In the genomic region with DNA sequence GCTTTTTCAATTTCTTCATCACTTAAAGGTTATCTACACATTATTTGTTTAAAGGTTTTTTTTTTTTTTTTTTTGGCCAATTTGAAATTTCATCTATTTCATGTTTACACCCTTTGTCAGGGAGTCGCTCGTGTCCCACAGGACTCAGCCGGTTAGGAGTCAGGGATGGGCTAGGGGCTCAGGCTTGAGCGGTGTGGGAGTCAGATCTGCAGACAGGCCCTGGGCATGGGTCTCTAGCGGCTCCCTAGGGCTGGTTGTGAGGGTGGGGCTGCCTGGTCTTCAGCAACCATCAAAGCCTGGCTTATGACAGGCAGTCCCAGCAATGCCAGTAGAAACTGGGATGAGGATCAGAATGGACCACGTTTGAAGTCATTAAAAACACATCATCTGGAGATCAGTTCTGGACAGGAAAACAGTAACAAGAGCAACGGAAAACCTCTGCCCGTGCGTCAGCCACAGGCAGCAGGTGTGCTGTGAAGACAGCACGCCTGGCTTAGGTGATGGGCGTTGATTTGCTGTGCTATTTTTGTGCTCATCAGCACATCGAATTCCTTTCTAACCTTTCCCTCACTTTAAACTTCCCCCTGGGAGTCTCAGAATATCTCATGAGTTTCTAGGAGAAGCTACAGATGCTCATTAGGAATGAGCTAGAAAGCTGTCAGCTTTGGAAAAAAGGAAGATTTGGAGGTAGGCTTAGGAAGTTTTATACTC, we compare ENCODE assay signal across 15 cellular contexts.
A peak's percentile ranks its signal among the peaks of the same experiment; 100 is the strongest.
DNase-seq lines count a peak whose midpoint lies in the region; ATAC-seq and TF ChIP-seq lines count a peak whose summit lies in the region.
"Had no signal": no experiment of that assay in that cellular context is flagged by ENCODE, and none has a peak within 500 bp of the region (broad histone marks: within the 10 kb centered on the region; RNA-seq: fewer than 3 reads in every experiment).

No MANE protein-coding gene starts in this region.

- no peak overlapping the region for H3K4me3 Mint-ChIP-seq in central memory CD8-positive, alpha-beta T cell
- H3K4me3 Mint-ChIP-seq in osteocyte (ENCODE audit: unreplicated experiment) = no peak overlapping the region

- H3K36me3 Mint-ChIP-seq in central memory CD8-positive, alpha-beta T cell (ENCODE audit: insufficient read depth) = no peaks in the 10 kb centered on the region
- peaks cover 24% of the 10 kb centered on the region for H3K36me3 Mint-ChIP-seq in osteocyte (ENCODE audit: unreplicated experiment)

- TF ChIP-seq CTCF in osteocyte (IDR thresholded peaks at IDR 0.05) = no peak

- H3K9me3 Mint-ChIP-seq in central memory CD8-positive, alpha-beta T cell = no peaks in the 10 kb centered on the region
- no peaks in the 10 kb centered on the region for H3K9me3 Mint-ChIP-seq in osteocyte (ENCODE audit: unreplicated experiment)

- peaks cover 21% of the 10 kb centered on the region for H3K27me3 Mint-ChIP-seq in central memory CD8-positive, alpha-beta T cell
- no peaks in the 10 kb centered on the region for H3K27me3 Mint-ChIP-seq in osteocyte (ENCODE audit: unreplicated experiment)

- no peak for ATAC-seq in central memory CD8-positive, alpha-beta T cell (replicated peaks; ENCODE audit: extremely low read depth, poor library complexity, severe bottlenecking)
- no peak for ATAC-seq in GM19351 (IDR thresholded peaks at IDR 0.05; ENCODE audit: unreplicated experiment)

- DNase-seq in activated effector memory CD4-positive, alpha-beta T cell treated with anti-CD3 and anti-CD28 coated beads, Interleukin-2, amount 50 U/mL, for 16 hours = peak; percentile 39
- DNase-seq in activated effector memory CD4-positive, alpha-beta T cell treated with Interleukin-2 at 50 U/mL for 16 hours = no peak
- no peak for DNase-seq in central memory CD8-positive, alpha-beta T cell (ENCODE audit: low spot score in 2 of 2)
- DNase-seq in mesenteric fat pad (ENCODE audit: low spot score) (peak; percentile 60), osteocyte (ENCODE audit: extremely low spot score, unreplicated experiment) (no peak), NCI-H1694 treated with DMSO at 0.1 percent for 48 hours (lab: John Stamatoyannopoulos, UW) (no peak)
- DNase-seq in activated CD8-positive, alpha-beta memory T cell treated with anti-CD3 and anti-CD28 coated beads for 24 hours = no peak
- DNase-seq: 8988T, DMS79 treated with DMSO at 0.1 percent for 48 hours, MM.1S, NCI-H1092, NCI-H1436 treated with DMSO at 0.1 percent for 48 hours, NCI-H2081, PC-3 had no signal

- H3K4me1 Mint-ChIP-seq in central memory CD8-positive, alpha-beta T cell = peaks cover 17% of the 10 kb centered on the region
- peaks cover 2% of the 10 kb centered on the region for H3K4me1 Mint-ChIP-seq in osteocyte (ENCODE audit: unreplicated experiment)

- peak overlapping the region; percentile 63 for H3K27ac Mint-ChIP-seq in central memory CD8-positive, alpha-beta T cell (ENCODE audit: low read depth)
- H3K27ac Mint-ChIP-seq in osteocyte (ENCODE audit: unreplicated experiment) = no peak overlapping the region

Comparison
In these comparisons a context has a peak if more than half of its experiments do, and no peak if none do; other contexts are left out.
1. DNase-seq: peak in activated effector memory CD4-positive, alpha-beta T cell treated with anti-CD3 and anti-CD28 coated beads, Interleukin-2, amount 50 U/mL, for 16 hours (single experiment) and mesenteric fat pad (single experiment); none in activated effector memory CD4-positive, alpha-beta T cell treated with Interleukin-2 at 50 U/mL for 16 hours (single experiment), central memory CD8-positive, alpha-beta T cell (0 of 2), activated CD8-positive, alpha-beta memory T cell treated with anti-CD3 and anti-CD28 coated beads for 24 hours (single experiment), osteocyte (single experiment) and NCI-H1694 treated with DMSO at 0.1 percent for 48 hours (single experiment).